ENCODE assay signal across 32 cellular contexts in the genomic region with DNA sequence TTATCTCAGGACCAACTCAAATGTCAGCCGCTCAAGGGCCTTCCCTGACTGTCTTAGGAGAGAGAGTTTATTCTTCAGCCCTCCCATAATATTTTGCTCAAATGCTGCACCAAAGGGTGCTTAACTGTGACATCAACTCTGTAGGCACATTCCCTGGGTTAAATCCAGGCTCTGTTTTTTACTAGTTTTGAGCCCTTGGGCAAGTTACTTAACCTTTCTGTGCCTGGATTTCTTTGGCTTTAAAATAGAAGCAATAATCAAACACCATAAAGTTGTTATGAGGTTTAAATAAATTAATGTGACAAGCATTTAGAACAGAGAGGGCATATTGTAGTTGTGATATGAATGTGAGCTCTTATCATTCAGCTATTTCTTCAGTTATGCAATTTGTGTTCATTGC.
"Had no signal": no experiment of that assay in that cellular context is flagged by ENCODE, and none has a peak within 500 bp of the region (broad histone marks: within the 10 kb centered on the region; RNA-seq: fewer than 3 reads in every experiment).

No MANE protein-coding gene starts in this region.

- DNase-seq: Karpas-422, Kasumi-1, MG63, MM.1S, MV-4-11, NCI-H1048, NCI-H1092, NCI-H1092 treated with DMSO at 0.1 percent for 48 hours, NCI-H1105, NCI-H1105 treated with DMSO at 0.1 percent for 48 hours, NCI-H1417 treated with DMSO at 0.1 percent for 48 hours, NCI-H1436, NCI-H1436 treated with DMSO at 0.1 percent for 48 hours, NCI-H146, NCI-H1694, NCI-H1694 treated with DMSO at 0.1 percent for 48 hours, NCI-H187, NCI-H187 treated with DMSO at 0.1 percent for 48 hours, NCI-H1930, NCI-H2029, NCI-H2029 treated with DMSO at 0.1 percent for 48 hours, NCI-H2081, NCI-H2081 treated with DMSO at 0.1 percent for 48 hours, NCI-H2107, NCI-H2171, NCI-H2171 treated with DMSO at 0.1 percent for 48 hours, NCI-H2227 treated with DMSO at 0.1 percent for 48 hours, NCI-H226, NCI-H345, NCI-H510A, NCI-H510A treated with DMSO at 0.1 percent for 48 hours, NCI-H524 had no signal

- H3K9me3 ChIP-seq: MG63 had no signal

- H3K4me3 ChIP-seq: MG63 had no signal
